In the genomic region with DNA sequence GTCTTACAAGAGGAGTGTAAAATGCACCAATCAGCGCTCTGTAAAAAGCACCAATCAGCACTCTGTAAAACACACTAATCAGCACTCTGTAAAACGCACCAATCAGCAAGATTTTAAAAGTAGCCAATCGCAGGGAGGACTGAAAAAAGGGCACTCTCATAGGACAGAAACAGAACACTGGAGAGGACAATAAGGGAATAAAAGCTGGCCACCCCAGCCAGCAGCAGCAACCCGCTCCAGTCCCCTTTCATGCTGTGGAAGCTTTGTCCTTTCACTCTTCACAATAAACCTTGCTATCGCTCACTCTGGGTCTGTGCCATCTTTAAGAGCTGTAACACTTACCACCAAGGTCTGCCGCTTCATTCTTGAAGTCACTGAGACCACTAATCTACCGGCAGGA, we compare ENCODE assay signal across 11 cellular contexts. TPM values are rescaled to one million over a fixed set of nuclear protein-coding genes. Genes with fewer than 3 reads are reported as not detected.
DNase-seq lines count a peak whose midpoint lies in the region; ATAC-seq and TF ChIP-seq lines count a peak whose summit lies in the region.
"Had no signal": no experiment of that assay in that cellular context is flagged by ENCODE, and none has a peak within 500 bp of the region (broad histone marks: within the 10 kb centered on the region; RNA-seq: fewer than 3 reads in every experiment).

No MANE protein-coding gene starts in this region.

- no peak overlapping the region for H3K14ac ChIP-seq in mesenchymal stem cell (ENCODE audit: low read length in 2 of 2)

- no peak overlapping the region for H2BK5ac ChIP-seq in mesenchymal stem cell (ENCODE audit: low read depth, low read length, poor library complexity, severe bottlenecking)

- no peaks in the 10 kb centered on the region for H3K27me3 ChIP-seq in CD4-positive, alpha-beta T cell (ENCODE audit: control insufficient read depth, insufficient read depth, low read length)
- H3K27me3 ChIP-seq in mesenchymal stem cell (ENCODE audit: control insufficient read depth in 1 of 2, insufficient read depth in 1 of 2, low read length in 2 of 2) (no peaks in the 10 kb centered on the region), H7 (ENCODE audit: control insufficient read depth, insufficient read depth, low read length) (no peaks in the 10 kb centered on the region)

- 97% methylated on average over 5 of the region's 7 CpGs for WGBS in mesenchymal stem cell

- peaks cover 6% of the 10 kb centered on the region for H3K79me1 ChIP-seq in mesenchymal stem cell (replicated peaks; ENCODE audit: low read length, poor library complexity, severe bottlenecking)

- peak overlapping the region; percentile 72 for H3K4me3 Mint-ChIP-seq in CD4-positive, alpha-beta T cell
- peak overlapping the region; percentile 33 for H3K4me3 Mint-ChIP-seq in activated B cell treated with CpG ODN at 0.5 μM for 24 hours

- H3K4me1 Mint-ChIP-seq in CD4-positive, alpha-beta T cell (ENCODE audit: low read depth) = peaks cover 28% of the 10 kb centered on the region
- peaks cover 20% of the 10 kb centered on the region for H3K4me1 Mint-ChIP-seq in activated B cell treated with CpG ODN at 0.5 μM for 24 hours

- H3K4me1 ChIP-seq in mesenchymal stem cell (ENCODE audit: control insufficient read depth, insufficient read depth, low read depth, low read length) = peaks cover 6% of the 10 kb centered on the region

- H3K4ac ChIP-seq in mesenchymal stem cell (ENCODE audit: low read depth in 1 of 2, low read length in 2 of 2) = no peak overlapping the region

- peak overlapping the region in 1 of 2 experiments; percentile 91 for H3K4me3 ChIP-seq in mesenchymal stem cell (ENCODE audit: insufficient read depth in 1 of 2, low read depth in 1 of 2, low read length in 2 of 2)
- H3K4me3 ChIP-seq in H7 (ENCODE audit: insufficient read depth, low read depth, low read length) = no peak overlapping the region

- no peak overlapping the region for H3K23ac ChIP-seq in mesenchymal stem cell (ENCODE audit: low read length in 2 of 2)

- ATAC-seq in CD4-positive, alpha-beta T cell (ENCODE audit: poor library complexity) = no peak
- ATAC-seq in activated B cell treated with CpG ODN at 0.5 μM for 24 hours (ENCODE audit: low read depth) = no peak
- ATAC-seq in GM19035 (IDR thresholded peaks at IDR 0.05; ENCODE audit: unreplicated experiment) = no peak
- ATAC-seq in HG03565 (IDR thresholded peaks at IDR 0.05; ENCODE audit: unreplicated experiment) = no peak

- no peak overlapping the region for H2BK120ac ChIP-seq in mesenchymal stem cell (ENCODE audit: low read depth, low read length)

- H2AK5ac ChIP-seq in mesenchymal stem cell (ENCODE audit: low read length, severe bottlenecking) = peak overlapping the region; percentile 85

- H4K8ac ChIP-seq in mesenchymal stem cell (ENCODE audit: low read length) = no peak overlapping the region

- intact Hi-C loops in CD4-positive, alpha-beta T cell (cut with DNase I, micrococcal nuclease) = loop anchor here in 1 of 2 experiments (10.0 kb wide), 1 partner anchor 386 kb away; no protein-coding TSS in a partner anchor
- intact Hi-C loops in activated B cell treated with CpG ODN at 0.5 μM for 24 hours (cut with micrococcal nuclease) = no loop called here

- DNase-seq in CD4-positive, alpha-beta T cell = no peak
- DNase-seq in HT-29 (ENCODE audit: low spot score) (peak; percentile 17), activated B cell treated with CpG ODN at 0.5 μM for 24 hours (no peak), mesenchymal stem cell (no peak), UCSD-AML1 (lab: John Stamatoyannopoulos, UW; ENCODE audit: unreplicated experiment) (no peak), H7 (no peak)
- DNase-seq: NCI-H1694 treated with DMSO at 0.1 percent for 48 hours; stimulated activated CD4-positive, alpha-beta T cell treated with anti-CD3 and anti-CD28 coated beads, Interleukin-12 subunit alpha, Interleukin-12 subunit beta, amount 100 ng/mL, for 4 hours; T-helper 17 cell had no signal

- H2BK15ac ChIP-seq in mesenchymal stem cell (ENCODE audit: low read depth, poor library complexity, severe bottlenecking) = no peak overlapping the region

- H3K27me3 Mint-ChIP-seq in CD4-positive, alpha-beta T cell = no peaks in the 10 kb centered on the region
- H3K27me3 Mint-ChIP-seq in activated B cell treated with CpG ODN at 0.5 μM for 24 hours = no peaks in the 10 kb centered on the region

- peak overlapping the region in 1 of 2 experiments; percentile 18 for H3K18ac ChIP-seq in mesenchymal stem cell (ENCODE audit: low read depth in 1 of 2, low read length in 2 of 2)

- H3K9me3 Mint-ChIP-seq in CD4-positive, alpha-beta T cell = no peaks in the 10 kb centered on the region
- H3K9me3 Mint-ChIP-seq in activated B cell treated with CpG ODN at 0.5 μM for 24 hours = no peaks in the 10 kb centered on the region

- no peak overlapping the region for H2BK12ac ChIP-seq in mesenchymal stem cell (ENCODE audit: low read length in 2 of 2)

- TF ChIP-seq CTCF in CD4-positive, alpha-beta T cell (IDR thresholded peaks at IDR 0.05) = no peak
- no peak for TF ChIP-seq CTCF in activated B cell treated with CpG ODN at 0.5 μM for 24 hours (IDR thresholded peaks at IDR 0.05)

- POLR2A ChIA-PET in CD4-positive, alpha-beta T cell (lab: Charles Lee) = interaction anchor here (0.6 to 2.2 kb wide), 6 partner anchors 13 to 498 kb away, joined by 3 to 13 read pairs (median 3); a partner anchor contains a TSS
- POLR2A ChIA-PET in activated B cell treated with CpG ODN at 0.5 μM for 24 hours (lab: Charles Lee) = interaction anchor here (2.1 kb wide), 1 partner anchor 113 kb away, joined by 9 read pairs; no protein-coding TSS in a partner anchor

- H2AFZ ChIP-seq in mesenchymal stem cell (ENCODE audit: low read depth, low read length) = no peak overlapping the region

- peak overlapping the region; percentile 98 for H3K27ac Mint-ChIP-seq in CD4-positive, alpha-beta T cell
- no peak overlapping the region for H3K27ac Mint-ChIP-seq in activated B cell treated with CpG ODN at 0.5 μM for 24 hours

- H3K36me3 ChIP-seq in mesenchymal stem cell (ENCODE audit: control insufficient read depth in 1 of 2, insufficient read depth in 2 of 2, low read depth in 1 of 2, low read length in 2 of 2) (no peaks in the 10 kb centered on the region), H7 (replicated peaks; ENCODE audit: control insufficient read depth, insufficient read depth, low read length) (no peaks in the 10 kb centered on the region)

- H4K91ac ChIP-seq in mesenchymal stem cell (ENCODE audit: low read length) = no peak overlapping the region

- H3K4me2 ChIP-seq in mesenchymal stem cell (ENCODE audit: low read length, poor library complexity, severe bottlenecking) = no peak overlapping the region

- peaks cover 19% of the 10 kb centered on the region for H3K36me3 Mint-ChIP-seq in CD4-positive, alpha-beta T cell (ENCODE audit: low read depth)
- peaks cover 11% of the 10 kb centered on the region for H3K36me3 Mint-ChIP-seq in activated B cell treated with CpG ODN at 0.5 μM for 24 hours (ENCODE audit: low read depth)

- H3K9ac ChIP-seq in mesenchymal stem cell (ENCODE audit: low read length) = peak overlapping the region; percentile 97

- H3K9me3 ChIP-seq in CD4-positive, alpha-beta T cell (ENCODE audit: control insufficient read depth, low read length) = no peaks in the 10 kb centered on the region
- no peaks in the 10 kb centered on the region for H3K9me3 ChIP-seq in mesenchymal stem cell (ENCODE audit: control insufficient read depth, low read length)

- H3K27ac ChIP-seq in CD4-positive, alpha-beta T cell (ENCODE audit: low read depth, low read length) = no peak overlapping the region
- H3K27ac ChIP-seq in mesenchymal stem cell (ENCODE audit: low read length, poor library complexity, severe bottlenecking) = no peak overlapping the region

- CTCF ChIA-PET in CD4-positive, alpha-beta T cell (lab: Charles Lee) = interaction anchor here (1.5 kb wide), 1 partner anchor 174 kb away, joined by 3 read pairs; no protein-coding TSS in a partner anchor
- CTCF ChIA-PET in activated B cell treated with CpG ODN at 0.5 μM for 24 hours (lab: Charles Lee) = no interaction called here

RNA-seq across cellular contexts. Expression of a gene that starts 1.7 kb away (rescaled TPM):
- total RNA-seq in CD4-positive, alpha-beta T cell = 1 to 10 TPM; 7.4 to 8.4 TPM
- total RNA-seq in HT-29 (2014; rRNA removed; shearing (Covaris generic)) = 18.2 and 21.9 TPM in 2 replicates
- 7.2 and 8.3 TPM in 2 replicates for total RNA-seq in activated B cell treated with CpG ODN at 0.5 μM for 24 hours
- polyA plus RNA-seq in mesenchymal stem cell (2013, experiment 1 of 2) = 35.6 TPM
- 37.8 TPM for polyA plus RNA-seq in mesenchymal stem cell (2013, experiment 2 of 2)
- 18.3 and 18.6 TPM in 2 replicates for total RNA-seq in H7 (2014; rRNA removed; shearing (Covaris generic))
